In the genomic region with DNA sequence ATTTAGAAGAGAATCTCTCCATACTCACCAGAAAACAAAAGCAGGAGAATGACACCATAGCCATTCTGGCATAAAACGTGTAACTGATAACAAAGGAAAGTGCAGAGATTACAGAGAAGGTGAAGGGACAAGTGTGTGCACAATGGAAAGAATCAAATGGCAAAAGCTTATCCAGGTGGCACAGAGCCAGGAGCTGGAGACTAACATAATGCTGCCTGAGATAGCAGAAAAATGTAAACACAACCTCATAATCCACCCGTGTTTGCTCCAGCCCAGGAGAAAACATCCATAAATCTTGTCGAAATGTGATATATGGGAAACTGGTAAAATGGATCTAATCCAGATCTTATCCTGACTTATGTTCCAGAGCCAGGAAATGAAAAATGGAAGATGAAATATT, we compare ENCODE assay signal across 22 cellular contexts.
DNase-seq lines count a peak whose midpoint lies in the region; ATAC-seq and TF ChIP-seq lines count a peak whose summit lies in the region.
"Had no signal": no experiment of that assay in that cellular context is flagged by ENCODE, and none has a peak within 500 bp of the region (broad histone marks: within the 10 kb centered on the region; RNA-seq: fewer than 3 reads in every experiment).

No MANE protein-coding gene starts in this region.

- H3K27me3 ChIP-seq in body of pancreas (no peaks in the 10 kb centered on the region), right lobe of liver (no peaks in the 10 kb centered on the region)
- H3K27me3 ChIP-seq: tibial artery had no signal

- H3K4me1 ChIP-seq in body of pancreas (peaks cover 10% of the 10 kb centered on the region), right lobe of liver (no peaks in the 10 kb centered on the region)
- H3K4me1 ChIP-seq: psoas muscle had no signal

- intact Hi-C loops in body of pancreas (cut with DNase I) (no loop called here), right lobe of liver (cut with DNase I) (no loop called here)

- TF ChIP-seq CTCF in body of pancreas (IDR thresholded peaks at IDR 0.05) (no peak), right lobe of liver (IDR thresholded peaks at IDR 0.05) (no peak)

- ATAC-seq in body of pancreas (no peak), right lobe of liver (peak; percentile 54 to 75 (median 64)), GM19351 (IDR thresholded peaks at IDR 0.05; ENCODE audit: unreplicated experiment) (no peak)
- ATAC-seq: natural killer cell; psoas muscle; stimulated activated memory B cell treated with anti-CD40 and anti-IgM and Interleukin-4, amounts not matched to agents 10 μg/mL and 1 μg/mL and 100 μg/mL, for 72 hours had no signal

- no peak for TF ChIP-seq POLR2A in body of pancreas (IDR thresholded peaks at IDR 0.05)
- TF ChIP-seq POLR2A in right lobe of liver (IDR thresholded peaks at IDR 0.05), result no peak

- DNase-seq in DMS153 treated with DMSO at 0.1 percent for 48 hours (lab: John Stamatoyannopoulos, UW; ENCODE audit: unreplicated experiment) (peak; percentile 19), NCI-H1105 treated with DMSO at 0.1 percent for 48 hours (lab: John Stamatoyannopoulos, UW) (peak; percentile 67), body of pancreas (peak; percentile 30 to 61 (median 40)), right lobe of liver (peak in 1 of 3 donors; percentile 49), substantia nigra (lab: John Stamatoyannopoulos, UW) (no peak)
- no peak for DNase-seq in activated naive CD4-positive, alpha-beta T cell (lab: John Stamatoyannopoulos, UW)
- no peak for DNase-seq in stimulated activated CD4-positive, alpha-beta T cell treated with anti-CD3 and anti-CD28 coated beads, Interleukin-4, amount 100 ng/mL, for 4 hours
- DNase-seq: activated gamma-delta T cell, AML-193, erythroblast, mammary epithelial cell, natural killer cell, NCI-H1417 treated with DMSO at 0.1 percent for 48 hours, NCI-H510A, psoas muscle, SIG-M5, T1000, tibial artery had no signal

- H3K4me3 ChIP-seq in body of pancreas, result no peak overlapping the region
- H3K4me3 ChIP-seq in right lobe of liver, result no peak overlapping the region
- H3K4me3 ChIP-seq: coronary artery, psoas muscle, tibial artery had no signal

- 3 to 9% methylated on average over 3 of the region's 3 CpGs for WGBS in body of pancreas, 2 donors
- WGBS in right lobe of liver (ENCODE audit: insufficient coverage, low coverage, low lambda C conversion rate, missing lambda C conversion rate), result 17% methylated on average over 3 of the region's 3 CpGs

- H3K27ac ChIP-seq in body of pancreas, result no peak overlapping the region
- H3K27ac ChIP-seq in right lobe of liver, result no peak overlapping the region
- H3K27ac ChIP-seq in substantia nigra (ENCODE audit: low read depth, low read length, poor library complexity, severe bottlenecking), result no peak overlapping the region
- H3K27ac ChIP-seq: coronary artery, KMS-11, psoas muscle, tibial artery had no signal

- no peaks in the 10 kb centered on the region for H3K36me3 ChIP-seq in body of pancreas (replicated peaks in 1 of 2; ENCODE audit: insufficient read depth in 1 of 2, low read depth in 2 of 2)
- H3K36me3 ChIP-seq in right lobe of liver, result no peaks in the 10 kb centered on the region
- H3K36me3 ChIP-seq: tibial artery had no signal

- H3K9me3 ChIP-seq in body of pancreas (no peaks in the 10 kb centered on the region), right lobe of liver (no peaks in the 10 kb centered on the region)
- H3K9me3 ChIP-seq: psoas muscle, tibial artery had no signal

Comparison
In these comparisons a context has a peak if more than half of its experiments do, and no peak if none do; other contexts are left out.
1. DNase-seq: peak in DMS153 treated with DMSO at 0.1 percent for 48 hours (single experiment), NCI-H1105 treated with DMSO at 0.1 percent for 48 hours (single experiment) and body of pancreas (4 of 4); none in activated naive CD4-positive, alpha-beta T cell (0 of 4), stimulated activated CD4-positive, alpha-beta T cell treated with anti-CD3 and anti-CD28 coated beads, Interleukin-4, amount 100 ng/mL, for 4 hours (0 of 2) and substantia nigra (0 of 49).
2. ATAC-seq: peak in right lobe of liver (4 of 4); none in body of pancreas (single experiment) and GM19351 (single experiment).